ENCODE assay signal across 10 cellular contexts in genomic region chr19:38251564-38252051, GRCh38. TPM values are rescaled to one million over a fixed set of nuclear protein-coding genes. Genes with fewer than 3 reads are reported as not detected.
DNase-seq lines count a peak whose midpoint lies in the region; ATAC-seq, FAIRE-seq and TF ChIP-seq lines count a peak whose summit lies in the region.
"Had no signal": no experiment of that assay in that cellular context is flagged by ENCODE, and none has a peak within 500 bp of the region (broad histone marks: within the 10 kb centered on the region; RNA-seq: fewer than 3 reads in every experiment).

No MANE protein-coding gene starts in this region.

- WGBS in HUES64: 21% methylated on average over 10 of the region's 10 CpGs
- WGBS in HepG2 (ENCODE audit: low lambda C conversion rate): 9% methylated on average over 10 of the region's 10 CpGs

- peaks cover 73% of the 10 kb centered on the region for H3K4me1 Mint-ChIP-seq in chondrocyte (ENCODE audit: low read depth)
- H3K4me1 Mint-ChIP-seq in stimulated activated effector memory CD8-positive, alpha-beta T cell treated with anti-CD3 and anti-CD28 coated beads, Interleukin-12 subunit alpha, Interleukin-12 subunit beta, amount 100 ng/mL, for 72 hours: no peaks in the 10 kb centered on the region

- H3K9me3 ChIP-seq in HUES64 (ENCODE audit: insufficient read depth, low read depth, low read length) (no peaks in the 10 kb centered on the region), HepG2 (ENCODE audit: low read length) (no peaks in the 10 kb centered on the region)

- CTCF ChIA-PET in HepG2 (lab: Yijun Ruan, JAX; ENCODE audit: low intra/inter-chr PET ratio, low total read pairs): no interaction called here

- ATAC-seq in HepG2 (no peak), SK-N-SH treated with all-trans-retinoic acid at 6 μM for 48 hours (no peak), HG03342 (IDR thresholded peaks at IDR 0.05; ENCODE audit: unreplicated experiment) (no peak), HG02759 (IDR thresholded peaks at IDR 0.05; ENCODE audit: unreplicated experiment) (no peak)
- no peak for ATAC-seq in stimulated activated effector memory CD8-positive, alpha-beta T cell treated with anti-CD3 and anti-CD28 coated beads, Interleukin-12 subunit alpha, Interleukin-12 subunit beta, amount 100 ng/mL, for 72 hours

- H3K36me3 Mint-ChIP-seq in chondrocyte (ENCODE audit: low read depth): peaks cover 7% of the 10 kb centered on the region
- no peaks in the 10 kb centered on the region for H3K36me3 Mint-ChIP-seq in stimulated activated effector memory CD8-positive, alpha-beta T cell treated with anti-CD3 and anti-CD28 coated beads, Interleukin-12 subunit alpha, Interleukin-12 subunit beta, amount 100 ng/mL, for 72 hours

- H3K9ac ChIP-seq in HUES64 (ENCODE audit: low read depth, low read length) (peak overlapping the region; percentile 33; the same call in 1 of the 2 replicates), HepG2 (ENCODE audit: insufficient read depth, low read depth, low read length) (no peak overlapping the region)

- no peaks in the 10 kb centered on the region for H3K27me3 Mint-ChIP-seq in chondrocyte (ENCODE audit: low read depth)

- TF ChIP-seq EP300 in HepG2 (IDR thresholded peaks at IDR 0.05; ENCODE audit: low read depth in 2 of 2, low read length in 2 of 2) (no peak), HepG2 (CRISPR knock-in tag; IDR thresholded peaks at IDR 0.05; ENCODE audit: borderline replicate concordance) (no peak)

- peak overlapping the region; percentile 95 for H3K27ac Mint-ChIP-seq in chondrocyte (ENCODE audit: unreplicated experiment)
- peak overlapping the region; percentile 9 for H3K27ac Mint-ChIP-seq in stimulated activated effector memory CD8-positive, alpha-beta T cell treated with anti-CD3 and anti-CD28 coated beads, Interleukin-12 subunit alpha, Interleukin-12 subunit beta, amount 100 ng/mL, for 72 hours

- TF ChIP-seq POLR2A in HepG2 (IDR thresholded peaks at IDR 0.05; ENCODE audit: insufficient read depth in 1 of 2, low read depth in 2 of 2, low read length in 2 of 2): no peak

- H3K4me1 ChIP-seq in HUES64 (ENCODE audit: insufficient read depth, low read length) (peaks cover 28% of the 10 kb centered on the region), HepG2 (ENCODE audit: insufficient read depth, low read length) (peaks cover 43% of the 10 kb centered on the region)

- peak overlapping the region; percentile 64 for H3K4me3 Mint-ChIP-seq in chondrocyte (ENCODE audit: unreplicated experiment)
- no peak overlapping the region for H3K4me3 Mint-ChIP-seq in stimulated activated effector memory CD8-positive, alpha-beta T cell treated with anti-CD3 and anti-CD28 coated beads, Interleukin-12 subunit alpha, Interleukin-12 subunit beta, amount 100 ng/mL, for 72 hours

- DNase-seq in chondrocyte (ENCODE audit: low spot score) (no peak), HepG2 (ENCODE audit: low spot score) (no peak), retina (no peak)
- DNase-seq in stimulated activated effector memory CD8-positive, alpha-beta T cell treated with anti-CD3 and anti-CD28 coated beads, Interleukin-12 subunit alpha, Interleukin-12 subunit beta, amount 100 ng/mL, for 72 hours (ENCODE audit: low spot score in 2 of 2): no peak
- DNase-seq: RPMI8226 had no signal

- TF ChIP-seq CTCF in chondrocyte (IDR thresholded peaks at IDR 0.05): no peak
- TF ChIP-seq CTCF in HepG2 (CRISPR knock-in tag; IDR thresholded peaks at IDR 0.05): no peak

- H3K27ac ChIP-seq in HUES64 (ENCODE audit: low read depth, low read length) (peak overlapping the region; percentile 43; the same call in 1 of the 2 replicates), HepG2 (ENCODE audit: extremely low read length, insufficient read depth, low read length) (no peak overlapping the region)

- peak overlapping the region; percentile 60 for H3K4me2 ChIP-seq in HepG2 (ENCODE audit: low read depth, low read length)

- TF ChIP-seq RAD21 in HepG2 (CRISPR knock-in tag; IDR thresholded peaks at IDR 0.05): no peak

- H4K20me1 ChIP-seq in HepG2 (ENCODE audit: insufficient read depth, low read length): no peaks in the 10 kb centered on the region

- in situ Hi-C loops in HepG2 (cut with HindIII; ENCODE audit: extremely low pct_ligation_motif_present, low pct_unique_long_range_greater_than_20kb): no loop called here

- H3K79me2 ChIP-seq in HepG2 (ENCODE audit: insufficient read depth, low read length): no peaks in the 10 kb centered on the region

- no TSS peak for BruUV-seq in HepG2 (replicated peaks; lab: Mats Ljungman, UMichigan)

- no peak overlapping the region for H2AFZ ChIP-seq in HepG2 (ENCODE audit: low read length)

- H3K36me3 ChIP-seq in HUES64 (ENCODE audit: insufficient read depth, low read length) (no peaks in the 10 kb centered on the region), HepG2 (replicated peaks in 1 of 2; ENCODE audit: control insufficient read depth in 1 of 2, insufficient read depth in 2 of 2, low read length in 2 of 2) (no peaks in the 10 kb centered on the region)

- intact Hi-C loops in HepG2 (cut with micrococcal nuclease; ENCODE audit: unreplicated experiment): loop anchor here (5.0 kb wide), 1 partner anchor 71 kb away; no protein-coding TSS in a partner anchor

- POLR2A ChIA-PET in HepG2 (lab: Yijun Ruan, JAX): interaction anchor here (1.1 to 1.2 kb wide), 2 partner anchors 14 to 54 kb away, joined by 3 to 4 read pairs; no protein-coding TSS in a partner anchor

- H3K9me3 Mint-ChIP-seq in chondrocyte (ENCODE audit: low read depth): no peaks in the 10 kb centered on the region
- no peaks in the 10 kb centered on the region for H3K9me3 Mint-ChIP-seq in stimulated activated effector memory CD8-positive, alpha-beta T cell treated with anti-CD3 and anti-CD28 coated beads, Interleukin-12 subunit alpha, Interleukin-12 subunit beta, amount 100 ng/mL, for 72 hours

- H3K27me3 ChIP-seq in HUES64 (ENCODE audit: insufficient read depth, low read length) (peaks cover 14% of the 10 kb centered on the region), HepG2 (ENCODE audit: control insufficient read depth in 1 of 2, insufficient read depth in 2 of 2, low read length in 2 of 2) (peaks cover 4 to 20% of the 10 kb centered on the region in 2 experiments; a peak in 3 of 5 replicates)

- H3K4me3 ChIP-seq in HUES64 (ENCODE audit: low read length) (peak overlapping the region; percentile 40), HepG2 (replicated peaks in 1 of 3; ENCODE audit: insufficient read depth in 1 of 3, low read depth in 2 of 3, low read length in 3 of 3) (peak overlapping the region in 1 of 3 experiments; percentile 51; a peak in 1 of 6 replicates)

- FAIRE-seq in HepG2 (lab: Jason Lieb, UNC): no peak

RNA-seq across cellular contexts. Expression of gene PPP1R14A, which starts 4.6 kb away (rescaled TPM):
- polyA plus RNA-seq in HUES64 (2013, experiment 1 of 2): 4.4 TPM
- 7.0 TPM for polyA plus RNA-seq in HUES64 (2013, experiment 2 of 2)
- total RNA-seq in chondrocyte (132 to 297 TPM (median 295 TPM) in 3 replicates), HepG2 (2016; rRNA removed; fragmentation: Illumina TruSeq; extraction: Trizol) (not detected in 2 replicates)
- total RNA-seq in HepG2 (2016; cell fraction: cytosol; rRNA removed; fragmentation: Illumina TruSeq; extraction: Trizol; ENCODE audit: low read depth): not detected in 2 replicates
- not detected in 2 replicates for total RNA-seq in HepG2 (2016; cell fraction: insoluble cytoplasmic fraction; rRNA removed; fragmentation: Illumina TruSeq; extraction: Trizol)
- total RNA-seq in HepG2 (2016; cell fraction: membrane; rRNA removed; fragmentation: Illumina TruSeq; extraction: Trizol): not detected in 2 replicates
- total RNA-seq in HepG2 (2016; cell fraction: nucleus; rRNA removed; fragmentation: Illumina TruSeq; extraction: Trizol): not detected in 2 replicates
- polyA plus RNA-seq in HepG2 (2011; rRNA removed): not detected in 2 replicates
- not detected in 2 replicates for polyA plus RNA-seq in HepG2 (2011; cell fraction: cytosol; rRNA removed)
- not detected in 2 replicates for polyA plus RNA-seq in HepG2 (2011; cell fraction: nucleus; rRNA removed)
- polyA plus RNA-seq in HepG2 (2012): not detected in 2 replicates
- polyA plus RNA-seq in HepG2 (2016; cell fraction: cytosol; fragmentation: Illumina TruSeq; extraction: Trizol; ENCODE audit: low read depth): not detected in 2 replicates
- not detected in 2 replicates for polyA plus RNA-seq in HepG2 (2016; cell fraction: insoluble cytoplasmic fraction; fragmentation: Illumina TruSeq; extraction: Trizol; ENCODE audit: low read depth)
- not detected in 2 replicates for polyA plus RNA-seq in HepG2 (2016; cell fraction: membrane; fragmentation: Illumina TruSeq; extraction: Trizol; ENCODE audit: low read depth)
- not detected in 2 replicates for polyA plus RNA-seq in HepG2 (2016; cell fraction: nucleus; fragmentation: Illumina TruSeq; extraction: Trizol; ENCODE audit: insufficient read depth, low read depth)
- polyA minus RNA-seq in HepG2 (2011; rRNA and poly(A)+ RNA removed; ENCODE audit: low replicate concordance): not detected in 2 replicates
- polyA minus RNA-seq in HepG2 (2011; cell fraction: cytosol; rRNA and poly(A)+ RNA removed): not detected in 2 replicates
- not detected in 2 replicates for polyA minus RNA-seq in HepG2 (2011; cell fraction: nucleus; rRNA and poly(A)+ RNA removed)
- total RNA-seq: HT-29 had no signal

RNA-seq across cellular contexts. Expression of gene SPINT2, which starts 12.8 kb away (rescaled TPM):
- polyA plus RNA-seq in HUES64 (2013, experiment 1 of 2): 158 TPM
- polyA plus RNA-seq in HUES64 (2013, experiment 2 of 2): 161 TPM
- total RNA-seq in chondrocyte (21.3 to 28.0 TPM (median 26.4 TPM) in 3 replicates), HepG2 (2016; rRNA removed; fragmentation: Illumina TruSeq; extraction: Trizol) (0.24 and 0.31 TPM in 2 replicates)
- 0.18 and 0.40 TPM in 2 replicates for total RNA-seq in HepG2 (2016; cell fraction: cytosol; rRNA removed; fragmentation: Illumina TruSeq; extraction: Trizol; ENCODE audit: low read depth)
- 0.30 and 0.37 TPM in 2 replicates for total RNA-seq in HepG2 (2016; cell fraction: insoluble cytoplasmic fraction; rRNA removed; fragmentation: Illumina TruSeq; extraction: Trizol)
- total RNA-seq in HepG2 (2016; cell fraction: membrane; rRNA removed; fragmentation: Illumina TruSeq; extraction: Trizol): 0.22 TPM in 1 of 2 replicates, not detected in the other
- 0.44 TPM in 1 of 2 replicates, not detected in the other for total RNA-seq in HepG2 (2016; cell fraction: nucleus; rRNA removed; fragmentation: Illumina TruSeq; extraction: Trizol)
- polyA plus RNA-seq in HepG2 (2011; rRNA removed): 0.77 and 0.97 TPM in 2 replicates
- polyA plus RNA-seq in HepG2 (2011; cell fraction: cytosol; rRNA removed): 0.38 and 0.83 TPM in 2 replicates
- polyA plus RNA-seq in HepG2 (2011; cell fraction: nucleus; rRNA removed): 0.21 and 0.35 TPM in 2 replicates
- polyA plus RNA-seq in HepG2 (2012): 0.31 and 0.39 TPM in 2 replicates
- polyA plus RNA-seq in HepG2 (2016; cell fraction: cytosol; fragmentation: Illumina TruSeq; extraction: Trizol; ENCODE audit: low read depth): not detected in 2 replicates
- 0.26 and 0.46 TPM in 2 replicates for polyA plus RNA-seq in HepG2 (2016; cell fraction: insoluble cytoplasmic fraction; fragmentation: Illumina TruSeq; extraction: Trizol; ENCODE audit: low read depth)
- polyA plus RNA-seq in HepG2 (2016; cell fraction: membrane; fragmentation: Illumina TruSeq; extraction: Trizol; ENCODE audit: low read depth): 0.13 TPM in 1 of 2 replicates, not detected in the other
- polyA plus RNA-seq in HepG2 (2016; cell fraction: nucleus; fragmentation: Illumina TruSeq; extraction: Trizol; ENCODE audit: insufficient read depth, low read depth): 0.60 and 1.7 TPM in 2 replicates
- 0.56 and 17.3 TPM in 2 replicates for polyA minus RNA-seq in HepG2 (2011; rRNA and poly(A)+ RNA removed; ENCODE audit: low replicate concordance)
- not detected in 2 replicates for polyA minus RNA-seq in HepG2 (2011; cell fraction: cytosol; rRNA and poly(A)+ RNA removed)
- 0.26 TPM in 1 of 2 replicates, not detected in the other for polyA minus RNA-seq in HepG2 (2011; cell fraction: nucleus; rRNA and poly(A)+ RNA removed)

RNA-seq across cellular contexts. Expression of gene DPF1, which starts 27.6 kb away (rescaled TPM):
- 10.9 TPM for polyA plus RNA-seq in HUES64 (2013, experiment 1 of 2)
- 7.2 TPM for polyA plus RNA-seq in HUES64 (2013, experiment 2 of 2)
- total RNA-seq in chondrocyte: 2.1 to 4.8 TPM (median 2.4 TPM) in 3 replicates
- 1.7 and 3.2 TPM in 2 replicates for total RNA-seq in HepG2 (2016; rRNA removed; fragmentation: Illumina TruSeq; extraction: Trizol)
- total RNA-seq in HepG2 (2016; cell fraction: cytosol; rRNA removed; fragmentation: Illumina TruSeq; extraction: Trizol; ENCODE audit: low read depth): 1.4 and 1.6 TPM in 2 replicates
- 1.6 and 2.3 TPM in 2 replicates for total RNA-seq in HepG2 (2016; cell fraction: insoluble cytoplasmic fraction; rRNA removed; fragmentation: Illumina TruSeq; extraction: Trizol)
- total RNA-seq in HepG2 (2016; cell fraction: membrane; rRNA removed; fragmentation: Illumina TruSeq; extraction: Trizol): 2.0 and 2.8 TPM in 2 replicates
- 2.1 and 2.7 TPM in 2 replicates for total RNA-seq in HepG2 (2016; cell fraction: nucleus; rRNA removed; fragmentation: Illumina TruSeq; extraction: Trizol)
- polyA plus RNA-seq in HepG2 (2011; rRNA removed): 1.0 and 1.3 TPM in 2 replicates
- 0.65 and 1.2 TPM in 2 replicates for polyA plus RNA-seq in HepG2 (2011; cell fraction: cytosol; rRNA removed)
- 3.3 and 3.6 TPM in 2 replicates for polyA plus RNA-seq in HepG2 (2011; cell fraction: nucleus; rRNA removed)
- polyA plus RNA-seq in HepG2 (2012): 0.36 and 1.2 TPM in 2 replicates
- 1.1 TPM in 2 replicates for polyA plus RNA-seq in HepG2 (2016; cell fraction: cytosol; fragmentation: Illumina TruSeq; extraction: Trizol; ENCODE audit: low read depth)
- 1.4 and 3.2 TPM in 2 replicates for polyA plus RNA-seq in HepG2 (2016; cell fraction: insoluble cytoplasmic fraction; fragmentation: Illumina TruSeq; extraction: Trizol; ENCODE audit: low read depth)
- 1.4 and 1.7 TPM in 2 replicates for polyA plus RNA-seq in HepG2 (2016; cell fraction: membrane; fragmentation: Illumina TruSeq; extraction: Trizol; ENCODE audit: low read depth)
- polyA plus RNA-seq in HepG2 (2016; cell fraction: nucleus; fragmentation: Illumina TruSeq; extraction: Trizol; ENCODE audit: insufficient read depth, low read depth): 4.1 and 5.7 TPM in 2 replicates
- 1.3 and 2.4 TPM in 2 replicates for polyA minus RNA-seq in HepG2 (2011; rRNA and poly(A)+ RNA removed; ENCODE audit: low replicate concordance)
- 0.62 and 0.69 TPM in 2 replicates for polyA minus RNA-seq in HepG2 (2011; cell fraction: cytosol; rRNA and poly(A)+ RNA removed)
- polyA minus RNA-seq in HepG2 (2011; cell fraction: nucleus; rRNA and poly(A)+ RNA removed): 1.4 and 1.7 TPM in 2 replicates

RNA-seq across cellular contexts. Expression of gene C19orf33, which starts 52.4 kb away (rescaled TPM):
- 0.95 TPM for polyA plus RNA-seq in HUES64 (2013, experiment 1 of 2)
- not detected for polyA plus RNA-seq in HUES64 (2013, experiment 2 of 2)
- total RNA-seq in chondrocyte: 2.0 to 5.2 TPM (median 2.0 TPM) in 3 replicates
- 2.8 and 3.3 TPM in 2 replicates for total RNA-seq in HepG2 (2016; rRNA removed; fragmentation: Illumina TruSeq; extraction: Trizol)
- total RNA-seq in HepG2 (2016; cell fraction: cytosol; rRNA removed; fragmentation: Illumina TruSeq; extraction: Trizol; ENCODE audit: low read depth): 6.4 and 6.6 TPM in 2 replicates
- total RNA-seq in HepG2 (2016; cell fraction: insoluble cytoplasmic fraction; rRNA removed; fragmentation: Illumina TruSeq; extraction: Trizol): 2.5 and 4.8 TPM in 2 replicates
- total RNA-seq in HepG2 (2016; cell fraction: membrane; rRNA removed; fragmentation: Illumina TruSeq; extraction: Trizol): 4.6 and 6.3 TPM in 2 replicates
- 3.4 and 3.9 TPM in 2 replicates for total RNA-seq in HepG2 (2016; cell fraction: nucleus; rRNA removed; fragmentation: Illumina TruSeq; extraction: Trizol)
- polyA plus RNA-seq in HepG2 (2011; rRNA removed): 2.5 and 3.2 TPM in 2 replicates
- 4.3 and 4.5 TPM in 2 replicates for polyA plus RNA-seq in HepG2 (2011; cell fraction: cytosol; rRNA removed)
- 1.1 and 1.5 TPM in 2 replicates for polyA plus RNA-seq in HepG2 (2011; cell fraction: nucleus; rRNA removed)
- polyA plus RNA-seq in HepG2 (2012): 1.5 and 3.1 TPM in 2 replicates
- polyA plus RNA-seq in HepG2 (2016; cell fraction: cytosol; fragmentation: Illumina TruSeq; extraction: Trizol; ENCODE audit: low read depth): 7.0 and 8.9 TPM in 2 replicates
- polyA plus RNA-seq in HepG2 (2016; cell fraction: insoluble cytoplasmic fraction; fragmentation: Illumina TruSeq; extraction: Trizol; ENCODE audit: low read depth): 3.1 and 5.6 TPM in 2 replicates
- polyA plus RNA-seq in HepG2 (2016; cell fraction: membrane; fragmentation: Illumina TruSeq; extraction: Trizol; ENCODE audit: low read depth): 4.1 and 4.8 TPM in 2 replicates
- 2.8 TPM in 1 of 2 replicates, not detected in the other for polyA plus RNA-seq in HepG2 (2016; cell fraction: nucleus; fragmentation: Illumina TruSeq; extraction: Trizol; ENCODE audit: insufficient read depth, low read depth)
- 14.8 TPM in 1 of 2 replicates, not detected in the other for polyA minus RNA-seq in HepG2 (2011; rRNA and poly(A)+ RNA removed; ENCODE audit: low replicate concordance)
- polyA minus RNA-seq in HepG2 (2011; cell fraction: cytosol; rRNA and poly(A)+ RNA removed): not detected in 2 replicates
- polyA minus RNA-seq in HepG2 (2011; cell fraction: nucleus; rRNA and poly(A)+ RNA removed): 1.2 TPM in 1 of 2 replicates, not detected in the other

Comparison
In these comparisons a context has a peak if more than half of its experiments do, and no peak if none do; other contexts are left out.
1. RNA of gene PPP1R14A, which starts 4.6 kb away (total RNA-seq): 132 to 297 TPM in chondrocyte; not detected in HepG2; every median in the first group is over 100 times any median in the second.
2. RNA of gene SPINT2, which starts 12.8 kb away (total RNA-seq): 21.3 to 28.0 TPM in chondrocyte; 0.18 to 0.44 TPM in HepG2; every median in the first group is over 10 times any median in the second.